19 cellular contexts compared by ENCODE assay signal in the genomic region with DNA sequence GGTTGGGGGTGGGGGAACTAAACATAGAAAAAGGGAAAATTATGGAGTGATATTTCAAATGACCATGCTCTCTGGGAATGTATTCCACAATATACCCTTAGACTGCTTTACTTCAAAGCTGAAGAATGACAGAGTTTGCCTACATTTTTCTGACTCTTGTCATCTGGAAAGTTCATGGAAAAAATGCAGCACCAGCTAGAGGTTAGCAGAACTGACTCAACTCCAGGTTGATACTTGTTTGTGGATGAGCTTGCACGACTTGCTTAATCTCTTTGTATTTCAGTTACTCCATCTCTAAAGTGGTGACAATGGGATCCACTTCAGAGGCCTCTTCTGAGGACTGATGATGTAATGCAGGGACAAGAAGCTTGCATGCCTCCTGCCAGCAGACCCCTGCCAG.
DNase-seq lines count a peak whose midpoint lies in the region; ATAC-seq and TF ChIP-seq lines count a peak whose summit lies in the region.
"Had no signal": no experiment of that assay in that cellular context is flagged by ENCODE, and none has a peak within 500 bp of the region (broad histone marks: within the 10 kb centered on the region; RNA-seq: fewer than 3 reads in every experiment).

No MANE protein-coding gene starts in this region.

- H4K8ac ChIP-seq in IMR-90 (ENCODE audit: low read depth in 2 of 2, low read length in 2 of 2), result no peak overlapping the region

- H2AFZ ChIP-seq in IMR-90 (replicated peaks; ENCODE audit: low read length, poor library complexity), result no peak overlapping the region

- no peak overlapping the region for H3K23ac ChIP-seq in IMR-90 (ENCODE audit: low read depth, low read length)

- H3K4me2 ChIP-seq in IMR-90 (ENCODE audit: low read depth, low read length), result no peak overlapping the region

- no peak overlapping the region for H2BK120ac ChIP-seq in IMR-90 (ENCODE audit: low read depth, low read length)

- H3K4me3 ChIP-seq in IMR-90 (ENCODE audit: insufficient read depth, low read depth, low read length), result no peak overlapping the region
- H3K4me3 ChIP-seq: heart right ventricle, spleen, thyroid gland had no signal

- peaks cover 11% of the 10 kb centered on the region; the same call in 1 of the 2 replicates for H3K4me1 ChIP-seq in IMR-90 (ENCODE audit: control insufficient read depth, insufficient read depth, low read length)
- H3K4me1 ChIP-seq: heart right ventricle, spleen, thyroid gland had no signal

- dilution Hi-C loops in IMR-90 (cut with HindIII; ENCODE audit: low sequenced_read_pairs, unreplicated experiment), result no loop called here

- no peak for TF ChIP-seq POLR2A in IMR-90 (IDR thresholded peaks at IDR 0.05; ENCODE audit: low read depth, low read length)

- no peak overlapping the region for H2AK5ac ChIP-seq in IMR-90 (ENCODE audit: low read depth, low read length)

- CTCF ChIA-PET in IMR-90 (lab: Yijun Ruan, JAX), result no interaction called here

- WGBS in IMR-90 (ENCODE audit: extremely low coverage in 2 of 2, insufficient read length in 1 of 2), 2 experiments, result no CpG with 5 or more reads among the region's 1 CpG

- no peak overlapping the region for H4K5ac ChIP-seq in IMR-90 (ENCODE audit: low read depth, low read length)

- H3K18ac ChIP-seq in IMR-90 (ENCODE audit: low read depth, low read length), result no peak overlapping the region

- POLR2A ChIA-PET in IMR-90 (lab: Charles Lee; ENCODE audit: unreplicated experiment), result no interaction called here

- no peak overlapping the region for H3K14ac ChIP-seq in IMR-90 (replicated peaks; ENCODE audit: low read depth, low read length)

- no peak overlapping the region for H3K9ac ChIP-seq in IMR-90 (ENCODE audit: low read depth, low read length)

- TF ChIP-seq CTCF in IMR-90 (conservative IDR thresholded peaks at IDR 0.05; ENCODE audit: low read depth, low read length), result no peak

- peak; percentile 24 for DNase-seq in DMS53 treated with DMSO at 0.1 percent for 48 hours (lab: John Stamatoyannopoulos, UW; ENCODE audit: unreplicated experiment)
- peak; percentile 75 for DNase-seq in IMR-90
- peak; percentile 51 for DNase-seq in amniotic epithelial cell (ENCODE audit: low read depth)
- peak; percentile 63 for DNase-seq in hepatic stellate cell (ENCODE audit: low spot score)
- no peak for DNase-seq in GM19238 (ENCODE audit: insufficient read length, low spot score)
- DNase-seq in effector CD8-positive, alpha-beta T cell (lab: John Stamatoyannopoulos, UW), result no peak
- DNase-seq: activated CD4-positive, alpha-beta T cell treated with anti-CD3 and anti-CD28 coated beads for 1 hour; activated CD8-positive, alpha-beta memory T cell treated with anti-CD3 and anti-CD28 coated beads, Interleukin-2, amount 50 U/mL, for 48 hours; activated naive CD4-positive, alpha-beta T cell treated with anti-CD3 and anti-CD28 coated beads, Interleukin-2, amount 10 ng/mL, durations not matched to agents 7 days and 5 days; dermis blood vessel endothelial cell; heart right ventricle; mesendoderm; NCI-H1436 treated with DMSO at 0.1 percent for 48 hours; NCI-H526; spleen; thyroid gland had no signal

- no TSS peak for BruUV-seq in IMR-90 (replicated peaks; lab: Mats Ljungman, UMichigan)

- peak overlapping the region; percentile 8 for H2BK5ac ChIP-seq in IMR-90 (ENCODE audit: low read depth, low read length, poor library complexity, severe bottlenecking)

- no peak overlapping the region for H3K27ac ChIP-seq in IMR-90 (ENCODE audit: insufficient read depth, low read length)
- H3K27ac ChIP-seq: heart right ventricle, spleen, thyroid gland had no signal

- H3K36me3 ChIP-seq in IMR-90 (ENCODE audit: control insufficient read depth, insufficient read depth, low read length), result no peaks in the 10 kb centered on the region
- H3K36me3 ChIP-seq: heart right ventricle, spleen, thyroid gland had no signal

- H3K79me1 ChIP-seq in IMR-90 (ENCODE audit: low read depth in 1 of 2, low read length in 2 of 2), result no peaks in the 10 kb centered on the region

- no peaks in the 10 kb centered on the region for H4K20me1 ChIP-seq in IMR-90 (ENCODE audit: insufficient read depth, low read length)

- no peaks in the 10 kb centered on the region for H3K9me3 ChIP-seq in IMR-90 (ENCODE audit: control insufficient read depth, insufficient read depth, low read length)
- H3K9me3 ChIP-seq: heart right ventricle, spleen, thyroid gland had no signal

- no peak overlapping the region for H3K4ac ChIP-seq in IMR-90 (ENCODE audit: low read depth, low read length)

- H3K9me1 ChIP-seq in IMR-90 (ENCODE audit: insufficient read depth, low read length), result peaks cover 6% of the 10 kb centered on the region; the same call in 1 of the 2 replicates

- no peak for TF ChIP-seq RAD21 in IMR-90 (IDR thresholded peaks at IDR 0.05; ENCODE audit: low read length)

- H2BK20ac ChIP-seq in IMR-90 (ENCODE audit: low read depth, low read length), result no peak overlapping the region; the same call in 1 of the 2 replicates

- in situ Hi-C loops in IMR-90 (cut with MboI; ENCODE audit: low sequenced_read_pairs), result no loop called here

- no peak overlapping the region for H2BK15ac ChIP-seq in IMR-90 (ENCODE audit: low read depth, low read length)

- no peak overlapping the region for H3K56ac ChIP-seq in IMR-90 (ENCODE audit: extremely low read depth, insufficient read depth, low read length)

- no peak overlapping the region for H4K91ac ChIP-seq in IMR-90 (ENCODE audit: insufficient read depth, low read depth, low read length)

- no peak overlapping the region for H2AK9ac ChIP-seq in IMR-90 (replicated peaks; ENCODE audit: low read depth, low read length, poor library complexity)

- H3K27me3 ChIP-seq in IMR-90 (ENCODE audit: control insufficient read depth, insufficient read depth, low read length), result no peaks in the 10 kb centered on the region
- H3K27me3 ChIP-seq: thyroid gland had no signal

- ATAC-seq in IMR-90 (ENCODE audit: low read depth) (peak; percentile 74), HG02642 (IDR thresholded peaks at IDR 0.05; ENCODE audit: poor library complexity, unreplicated experiment) (no peak), GM18861 (IDR thresholded peaks at IDR 0.05; ENCODE audit: unreplicated experiment) (no peak)
- ATAC-seq: heart right ventricle; natural killer cell treated with Interleukin-12 subunit alpha and Interleukin-12 subunit beta and Interleukin-15 and Interleukin-18, amount 100 ng/mL, for 72 hours had no signal

- intact Hi-C loops in IMR-90 (cut with micrococcal nuclease), result no loop called here

TF ChIP-seq in IMR-90, 13 proteins besides CTCF, POLR2A, EP300 and RAD21:
- peak; percentile 62 for TF ChIP-seq CEBPB (IDR thresholded peaks at IDR 0.05; ENCODE audit: low read depth, low read length)
- TF ChIP-seq ELK1 (IDR thresholded peaks at IDR 0.05; ENCODE audit: borderline replicate concordance, low read depth, low read length), result no peak
- 0 out of 2 replicates have a peak, but pooled peaks have one; percentile 10 for TF ChIP-seq MAFK (IDR thresholded peaks at IDR 0.05; ENCODE audit: low read depth, low read length)

Comparison
In these comparisons a context has a peak if more than half of its experiments do, and no peak if none do; other contexts are left out.
1. DNase-seq: peak in DMS53 treated with DMSO at 0.1 percent for 48 hours (single experiment), IMR-90 (single experiment), amniotic epithelial cell (single experiment) and hepatic stellate cell (single experiment); none in GM19238 (single experiment) and effector CD8-positive, alpha-beta T cell (single experiment).